Comparison of ENCODE assay signal across 10 cellular contexts in the genomic region with DNA sequence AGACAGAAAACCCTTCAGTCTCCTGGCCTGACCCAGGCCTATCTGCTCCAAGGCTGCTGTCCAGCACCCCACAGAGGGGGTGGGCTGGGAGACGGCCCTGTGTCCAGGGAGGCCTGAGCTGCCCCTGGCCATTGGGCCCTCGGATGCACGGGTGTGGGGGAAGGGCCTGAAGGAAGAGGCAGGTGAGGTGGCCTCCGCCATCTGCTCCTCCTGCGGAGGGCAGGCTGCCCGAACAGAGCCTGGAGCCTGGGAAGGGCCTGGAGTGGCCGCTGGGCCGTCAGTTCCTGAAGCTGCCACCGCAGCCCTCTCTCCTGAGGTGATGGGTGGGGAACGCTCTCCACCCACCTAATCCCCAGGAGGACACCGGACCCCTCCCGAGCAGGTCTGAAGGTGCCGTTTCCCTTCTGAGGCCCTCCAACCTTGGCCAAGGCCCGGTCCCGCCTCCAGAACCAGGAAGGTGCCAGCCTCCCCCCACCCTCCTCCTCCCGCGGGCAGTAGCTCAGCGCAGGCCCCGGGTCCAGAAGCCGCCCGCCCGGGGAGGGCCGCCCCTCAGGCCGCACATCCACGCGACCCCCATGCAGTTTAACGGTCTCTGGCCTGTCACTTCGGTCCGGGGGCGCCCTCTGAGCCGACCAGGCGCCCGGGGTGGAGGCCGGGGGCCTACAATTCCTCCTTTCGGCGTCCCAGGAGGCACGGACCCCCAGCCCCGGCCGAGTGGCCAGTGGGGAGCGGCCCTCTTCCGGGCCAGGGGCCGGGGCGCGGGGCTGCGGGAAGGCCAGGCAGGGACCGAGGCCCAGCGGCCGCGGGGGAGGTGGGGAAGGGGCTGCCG. TPM values are rescaled to one million over a fixed set of nuclear protein-coding genes. Genes with fewer than 3 reads are reported as not detected.
DNase-seq lines count a peak whose midpoint lies in the region; ATAC-seq and TF ChIP-seq lines count a peak whose summit lies in the region.
"Had no signal": no experiment of that assay in that cellular context is flagged by ENCODE, and none has a peak within 500 bp of the region (broad histone marks: within the 10 kb centered on the region; RNA-seq: fewer than 3 reads in every experiment).

No MANE protein-coding gene starts in this region.

- H3K36me3 ChIP-seq in HUES6 (ENCODE audit: control insufficient read depth, insufficient read depth, low read length) (no peaks in the 10 kb centered on the region), neural progenitor cell (no peaks in the 10 kb centered on the region)
- no peaks in the 10 kb centered on the region for H3K36me3 ChIP-seq in CD8-positive, alpha-beta memory T cell (ENCODE audit: insufficient read depth, low read length)
- H3K36me3 ChIP-seq: ascending aorta had no signal

- peaks cover 16% of the 10 kb centered on the region for H3F3A ChIP-seq in neural progenitor cell (ENCODE audit: low read depth)

- H3K9me3 ChIP-seq in HUES6 (ENCODE audit: control insufficient read depth, insufficient read depth, low read depth, low read length) (no peaks in the 10 kb centered on the region), T-helper 17 cell (ENCODE audit: control insufficient read depth, low read length, poor library complexity, severe bottlenecking) (no peaks in the 10 kb centered on the region), neural progenitor cell (ENCODE audit: low read depth) (no peaks in the 10 kb centered on the region)
- no peaks in the 10 kb centered on the region for H3K9me3 ChIP-seq in CD8-positive, alpha-beta memory T cell (ENCODE audit: low read length)
- H3K9me3 ChIP-seq: ascending aorta, mucosa of descending colon had no signal

- POLR2A ChIA-PET in CD8-positive, alpha-beta memory T cell (lab: Charles Lee) = interaction anchor here (1.1 to 1.2 kb wide), 2 partner anchors 9 to 30 kb away, joined by 3 read pairs; partner anchors contain the start of gene RHBDL1

- H3K9me3 Mint-ChIP-seq in neural progenitor cell = no peaks in the 10 kb centered on the region
- H3K9me3 Mint-ChIP-seq in CD8-positive, alpha-beta memory T cell = no peaks in the 10 kb centered on the region
- H3K9me3 Mint-ChIP-seq: activated T-cell treated with anti-CD3 and anti-CD28 coated beads, Interleukin-2, amount 50 U/mL, for 4 hours had no signal

- H3K4me3 Mint-ChIP-seq in T-helper 17 cell (peak overlapping the region; percentile 28), neural progenitor cell (peak overlapping the region; percentile 76)
- no peak overlapping the region for H3K4me3 Mint-ChIP-seq in CD8-positive, alpha-beta memory T cell
- H3K4me3 Mint-ChIP-seq: activated T-cell treated with anti-CD3 and anti-CD28 coated beads, Interleukin-2, amount 50 U/mL, for 4 hours had no signal

- H3K9ac ChIP-seq in HUES6 (ENCODE audit: low read length) (no peak overlapping the region), neural progenitor cell (no peak overlapping the region)

- TF ChIP-seq CTCF in neural progenitor cell (IDR thresholded peaks at IDR 0.05) = no peak

- H3K4me1 Mint-ChIP-seq in T-helper 17 cell (peaks cover 9% of the 10 kb centered on the region), neural progenitor cell (peaks cover 15% of the 10 kb centered on the region)
- peaks cover under 1 to 21% (median 6%) of the 10 kb centered on the region in 3 donors for H3K4me1 Mint-ChIP-seq in CD8-positive, alpha-beta memory T cell

- peaks cover 42% of the 10 kb centered on the region for H3K27me3 Mint-ChIP-seq in T-helper 17 cell
- peaks cover 56% of the 10 kb centered on the region for H3K27me3 Mint-ChIP-seq in neural progenitor cell (ENCODE audit: insufficient read depth, low read depth)
- H3K27me3 Mint-ChIP-seq in CD8-positive, alpha-beta memory T cell = peaks cover 36 to 41% of the 10 kb centered on the region in 2 donors

- no peaks in the 10 kb centered on the region for H3K79me2 ChIP-seq in neural progenitor cell (ENCODE audit: low read depth)

- H3K27me3 ChIP-seq in HUES6 (ENCODE audit: control insufficient read depth, insufficient read depth, low read length) (peaks cover 97% of the 10 kb centered on the region), neural progenitor cell (peaks cover 100% of the 10 kb centered on the region)
- H3K27me3 ChIP-seq in CD8-positive, alpha-beta memory T cell (ENCODE audit: insufficient read depth, low read length, poor library complexity, severe bottlenecking) = peaks cover 60% of the 10 kb centered on the region

- peaks cover 6% of the 10 kb centered on the region for H3K4me1 ChIP-seq in HUES6 (ENCODE audit: control insufficient read depth, insufficient read depth, low read length)
- H3K4me1 ChIP-seq in neural progenitor cell = peaks cover 1% of the 10 kb centered on the region
- peaks cover 12% of the 10 kb centered on the region for H3K4me1 ChIP-seq in CD8-positive, alpha-beta memory T cell (ENCODE audit: insufficient read depth, low read length)

- H3K4me3 ChIP-seq in HUES6 (ENCODE audit: low read depth, low read length) (peak overlapping the region; percentile 44), neural progenitor cell (no peak overlapping the region)
- H3K4me3 ChIP-seq in CD8-positive, alpha-beta memory T cell (ENCODE audit: low read length) = no peak overlapping the region
- H3K4me3 ChIP-seq: ascending aorta, mucosa of descending colon had no signal

- H4K20me1 ChIP-seq in neural progenitor cell (ENCODE audit: low read depth) = peaks cover 70% of the 10 kb centered on the region

- DNase-seq in T-helper 17 cell (no peak), neural progenitor cell (ENCODE audit: low spot score) (peak; percentile 40), mucosa of gallbladder (ENCODE audit: low spot score) (no peak)
- no peak for DNase-seq in CD8-positive, alpha-beta memory T cell
- DNase-seq: activated T-cell treated with anti-CD3 and anti-CD28 coated beads, Interleukin-2, amount 50 U/mL, for 4 hours; mucosa of descending colon; OCI-M1 had no signal

- CTCF ChIA-PET in CD8-positive, alpha-beta memory T cell (lab: Charles Lee) = interaction anchor here (1.0 kb wide), 1 partner anchor 7 kb away, joined by 4 read pairs; no protein-coding TSS in a partner anchor

- peak overlapping the region; percentile 67 for H3K4me2 ChIP-seq in neural progenitor cell

- no peak overlapping the region for H3K27ac ChIP-seq in HUES6 (ENCODE audit: low read depth, low read length)
- no peak overlapping the region for H3K27ac ChIP-seq in neural progenitor cell
- no peak overlapping the region for H3K27ac ChIP-seq in CD8-positive, alpha-beta memory T cell (ENCODE audit: low read depth, low read length)
- H3K27ac ChIP-seq: ascending aorta had no signal

- no peak overlapping the region for H2AFZ ChIP-seq in neural progenitor cell (replicated peaks)

- no peak overlapping the region for H3K27ac Mint-ChIP-seq in T-helper 17 cell
- H3K27ac Mint-ChIP-seq in neural progenitor cell = no peak overlapping the region
- H3K27ac Mint-ChIP-seq in CD8-positive, alpha-beta memory T cell = no peak overlapping the region

- H3K36me3 Mint-ChIP-seq in T-helper 17 cell (ENCODE audit: low read depth) = peaks cover 2% of the 10 kb centered on the region
- no peaks in the 10 kb centered on the region for H3K36me3 Mint-ChIP-seq in neural progenitor cell
- H3K36me3 Mint-ChIP-seq in CD8-positive, alpha-beta memory T cell = no peaks in the 10 kb centered on the region

- ATAC-seq in T-helper 17 cell = no peak
- no peak for ATAC-seq in HG03469 (IDR thresholded peaks at IDR 0.05; ENCODE audit: unreplicated experiment)
- ATAC-seq: mucosa of descending colon had no signal

RNA-seq across cellular contexts. Expression of gene FBXL16, which starts 0.8 kb away (rescaled TPM):
- total RNA-seq in T-helper 17 cell = 10 to 100 TPM; 29.0 to 35.3 TPM
- 0.13 and 0.65 TPM in 2 replicates for total RNA-seq in neural progenitor cell (ENCODE audit: low replicate concordance)
- total RNA-seq in CD8-positive, alpha-beta memory T cell = 10 to 100 TPM in 1 of 2 experiments, 1 to 10 TPM in 1; 7.6 to 11.1 TPM
- polyA plus RNA-seq in CD8-positive, alpha-beta memory T cell = 16.9 TPM
- 0.78 TPM for total RNA-seq in mucosa of gallbladder
- total RNA-seq: ascending aorta had no signal

RNA-seq across cellular contexts. Expression of gene METRN, which starts 10.2 kb away (rescaled TPM):
- total RNA-seq in T-helper 17 cell (1 to 10 TPM; 3.8 to 4.3 TPM), neural progenitor cell (ENCODE audit: low replicate concordance) (24.3 and 110 TPM in 2 replicates), mucosa of gallbladder (62.0 TPM)
- 10 to 100 TPM; 34.8 to 38.2 TPM for total RNA-seq in CD8-positive, alpha-beta memory T cell
- 50.3 TPM for polyA plus RNA-seq in CD8-positive, alpha-beta memory T cell

RNA-seq across cellular contexts. Expression of gene WDR24, which starts 14.6 kb away (rescaled TPM):
- total RNA-seq in T-helper 17 cell (10 to 100 TPM in 1 of 2 donors, 1 to 10 TPM in 1; 9.0 to 11.7 TPM), neural progenitor cell (ENCODE audit: low replicate concordance) (3.5 and 12.5 TPM in 2 replicates), mucosa of gallbladder (14.8 TPM)
- 10 to 100 TPM; 23.9 to 25.2 TPM for total RNA-seq in CD8-positive, alpha-beta memory T cell
- polyA plus RNA-seq in CD8-positive, alpha-beta memory T cell = 15.4 TPM

RNA-seq across cellular contexts. Expression of gene ANTKMT, which starts 16.2 kb away (rescaled TPM):
- 10 to 100 TPM; 10.3 to 11.8 TPM for total RNA-seq in T-helper 17 cell
- total RNA-seq in neural progenitor cell (ENCODE audit: low replicate concordance) = 7.5 and 20.9 TPM in 2 replicates
- total RNA-seq in CD8-positive, alpha-beta memory T cell = 10 to 100 TPM; 64.2 to 72.0 TPM
- 127 TPM for polyA plus RNA-seq in CD8-positive, alpha-beta memory T cell
- 54.7 TPM for total RNA-seq in mucosa of gallbladder

RNA-seq across cellular contexts. Expression of gene JMJD8, which starts 20.6 kb away (rescaled TPM):
- total RNA-seq in T-helper 17 cell (10 to 100 TPM; 28.0 to 36.1 TPM), neural progenitor cell (ENCODE audit: low replicate concordance) (32.1 and 54.8 TPM in 2 replicates), mucosa of gallbladder (66.7 TPM)
- 10 to 100 TPM; 53.0 to 55.9 TPM for total RNA-seq in CD8-positive, alpha-beta memory T cell
- 56.6 TPM for polyA plus RNA-seq in CD8-positive, alpha-beta memory T cell

Comparison
In these comparisons a context has a peak if more than half of its experiments do, and no peak if none do; other contexts are left out.
1. H3K4me3 Mint-ChIP-seq: peak in T-helper 17 cell (single experiment) and neural progenitor cell (single experiment); none in CD8-positive, alpha-beta memory T cell (0 of 7).